In the genomic region with DNA sequence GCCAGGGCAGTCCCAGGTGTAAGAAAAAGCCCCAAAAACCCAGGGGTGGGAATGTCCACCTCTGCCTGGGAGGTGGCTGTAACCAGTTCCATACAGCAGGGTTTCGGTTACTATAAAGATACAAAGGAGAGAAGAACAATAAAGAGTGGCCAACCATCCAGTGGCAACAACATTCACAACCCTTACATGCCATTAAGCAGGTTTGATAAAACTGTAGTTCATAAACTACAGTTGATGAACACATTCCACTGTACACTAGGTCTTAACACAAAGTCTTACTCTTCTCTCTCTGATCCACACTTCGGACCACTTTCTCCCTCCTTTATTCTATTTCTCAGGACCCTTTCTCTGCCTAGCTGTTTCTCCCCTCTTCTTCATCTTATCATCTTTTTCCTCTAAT, we compare ENCODE assay signal across 28 cellular contexts.
"Had no signal": no experiment of that assay in that cellular context is flagged by ENCODE, and none has a peak within 500 bp of the region (broad histone marks: within the 10 kb centered on the region; RNA-seq: fewer than 3 reads in every experiment).

No MANE protein-coding gene starts in this region.

- H3K27me3 Mint-ChIP-seq: dendritic cell treated with granulocyte-macrophage colony-stimulating factor and Interleukin-4, amounts not matched to agents 40 ng/mL and 50 ng/mL, for 4 days had no signal

- H3K9me3 ChIP-seq: colonic mucosa, esophagus muscularis mucosa, esophagus squamous epithelium, gastrocnemius medialis, gastroesophageal sphincter, heart left ventricle, heart right ventricle had no signal

- H3K9me3 Mint-ChIP-seq: dendritic cell treated with granulocyte-macrophage colony-stimulating factor and Interleukin-4, amounts not matched to agents 40 ng/mL and 50 ng/mL, for 4 days; effector memory CD8-positive, alpha-beta T cell; endodermal cell had no signal

- H3K36me3 ChIP-seq: colonic mucosa, esophagus muscularis mucosa, esophagus squamous epithelium, gastrocnemius medialis, gastroesophageal sphincter, heart left ventricle, heart right ventricle had no signal

- H3K4me3 Mint-ChIP-seq: dendritic cell treated with granulocyte-macrophage colony-stimulating factor and Interleukin-4, amounts not matched to agents 40 ng/mL and 50 ng/mL, for 4 days; effector memory CD8-positive, alpha-beta T cell; endodermal cell had no signal

- DNase-seq: colonic mucosa; cortex of kidney; dermis blood vessel endothelial cell; dorsolateral prefrontal cortex; effector CD4-positive, alpha-beta T cell; effector CD8-positive, alpha-beta T cell; effector memory CD4-positive, alpha-beta T cell; effector memory CD8-positive, alpha-beta T cell; endodermal cell; erythroblast; esophagus squamous epithelium; foreskin fibroblast; foreskin keratinocyte; foreskin melanocyte; gastrocnemius medialis; glutamatergic neuron; head of caudate nucleus; heart left ventricle; heart right ventricle had no signal

- H3K4me1 ChIP-seq: colonic mucosa, esophagus muscularis mucosa, foreskin keratinocyte, gastrocnemius medialis, gastroesophageal sphincter, heart left ventricle, heart right ventricle had no signal

- H3K27ac Mint-ChIP-seq: dendritic cell treated with granulocyte-macrophage colony-stimulating factor and Interleukin-4, amounts not matched to agents 40 ng/mL and 50 ng/mL, for 4 days; effector memory CD8-positive, alpha-beta T cell; endodermal cell had no signal

- H3K4me3 ChIP-seq: colonic mucosa, coronary artery, dorsolateral prefrontal cortex, esophagus muscularis mucosa, esophagus squamous epithelium, gastrocnemius medialis, gastroesophageal sphincter, heart left ventricle, heart right ventricle had no signal

- FAIRE-seq: colon, endometrium, endothelial cell of umbilical vein, frontal cortex had no signal

- H3K27ac ChIP-seq: colonic mucosa, coronary artery, dorsolateral prefrontal cortex, epithelial cell of prostate, esophagus muscularis mucosa, esophagus squamous epithelium, foreskin keratinocyte, gastrocnemius medialis, gastroesophageal sphincter, heart left ventricle, heart right ventricle had no signal

- H3K27me3 ChIP-seq: colonic mucosa, esophagus muscularis mucosa, gastrocnemius medialis, heart left ventricle had no signal
